ENCODE assay signal across 1 cellular context in the genomic region with DNA sequence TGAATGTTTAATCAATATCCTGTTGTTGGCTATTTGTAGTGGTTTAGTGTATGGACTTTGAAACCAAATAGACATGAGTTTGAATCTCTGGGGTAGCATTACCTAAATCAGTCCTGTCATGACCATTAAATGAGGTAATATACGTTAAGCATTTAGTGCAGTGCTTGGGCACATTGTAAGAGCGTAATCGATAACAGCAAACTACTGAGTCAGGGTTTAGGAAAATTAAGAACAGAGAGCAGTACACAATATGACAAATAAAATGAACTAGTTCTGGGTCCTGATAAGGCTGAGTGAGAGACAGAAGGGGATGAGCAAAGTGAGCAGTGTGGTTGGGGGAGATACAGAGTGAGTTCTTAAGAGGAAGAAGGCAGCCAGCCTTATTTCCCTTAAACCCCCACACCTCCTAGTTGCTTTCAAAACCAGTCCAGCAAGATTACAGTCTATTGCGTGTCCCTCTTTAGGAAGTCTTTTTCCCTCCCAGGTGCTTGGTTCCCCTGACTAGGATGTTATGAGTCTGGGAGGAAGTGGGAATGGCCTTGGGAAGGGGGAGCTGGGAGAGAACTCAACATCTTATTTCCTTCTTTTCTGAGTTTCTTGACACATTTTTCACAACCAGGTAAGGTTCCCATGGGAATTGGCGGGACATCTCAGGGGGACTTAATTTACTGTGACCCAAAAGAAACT.
TF ChIP-seq lines count a peak whose summit lies in the region.

No MANE protein-coding gene starts in this region.

TF ChIP-seq in K562, 482 proteins besides CTCF, POLR2A, EP300 and RAD21 (continued from another document and continues in another):
- TF ChIP-seq, protein P1, sequence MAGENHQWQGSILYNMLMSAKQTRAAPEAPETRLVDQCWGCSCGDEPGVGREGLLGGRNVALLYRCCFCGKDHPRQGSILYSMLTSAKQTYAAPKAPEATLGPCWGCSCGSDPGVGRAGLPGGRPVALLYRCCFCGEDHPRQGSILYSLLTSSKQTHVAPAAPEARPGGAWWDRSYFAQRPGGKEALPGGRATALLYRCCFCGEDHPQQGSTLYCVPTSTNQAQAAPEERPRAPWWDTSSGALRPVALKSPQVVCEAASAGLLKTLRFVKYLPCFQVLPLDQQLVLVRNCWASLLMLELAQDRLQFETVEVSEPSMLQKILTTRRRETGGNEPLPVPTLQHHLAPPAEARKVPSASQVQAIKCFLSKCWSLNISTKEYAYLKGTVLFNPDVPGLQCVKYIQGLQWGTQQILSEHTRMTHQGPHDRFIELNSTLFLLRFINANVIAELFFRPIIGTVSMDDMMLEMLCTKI (IDR thresholded peaks at IDR 0.05; ENCODE audit: partially characterized antibody), result no peak
- TF ChIP-seq NBN (IDR thresholded peaks at IDR 0.05; ENCODE audit: low read depth), result peak; percentile 93
- peak; percentile 63 for TF ChIP-seq NEUROD1 (IDR thresholded peaks at IDR 0.05; ENCODE audit: borderline replicate concordance, low read depth, low read length, partially characterized antibody)
- peak; percentile 79 for TF ChIP-seq JUND (IDR thresholded peaks at IDR 0.05; ENCODE audit: borderline replicate concordance, low read depth, low read length)
- TF ChIP-seq JUND (tag; IDR thresholded peaks at IDR 0.05; ENCODE audit: borderline replicate concordance, low read depth, low read length), result peak; percentile 66; the same call in 1 of the 3 replicates
- no peak for TF ChIP-seq YBX1 (IDR thresholded peaks at IDR 0.05)
- TF ChIP-seq NFIC (IDR thresholded peaks at IDR 0.05), result peak; percentile 54; the same call in 1 of the 2 replicates
- peak; percentile 93 for TF ChIP-seq ATF7 (IDR thresholded peaks at IDR 0.05)
- TF ChIP-seq, protein P2, sequence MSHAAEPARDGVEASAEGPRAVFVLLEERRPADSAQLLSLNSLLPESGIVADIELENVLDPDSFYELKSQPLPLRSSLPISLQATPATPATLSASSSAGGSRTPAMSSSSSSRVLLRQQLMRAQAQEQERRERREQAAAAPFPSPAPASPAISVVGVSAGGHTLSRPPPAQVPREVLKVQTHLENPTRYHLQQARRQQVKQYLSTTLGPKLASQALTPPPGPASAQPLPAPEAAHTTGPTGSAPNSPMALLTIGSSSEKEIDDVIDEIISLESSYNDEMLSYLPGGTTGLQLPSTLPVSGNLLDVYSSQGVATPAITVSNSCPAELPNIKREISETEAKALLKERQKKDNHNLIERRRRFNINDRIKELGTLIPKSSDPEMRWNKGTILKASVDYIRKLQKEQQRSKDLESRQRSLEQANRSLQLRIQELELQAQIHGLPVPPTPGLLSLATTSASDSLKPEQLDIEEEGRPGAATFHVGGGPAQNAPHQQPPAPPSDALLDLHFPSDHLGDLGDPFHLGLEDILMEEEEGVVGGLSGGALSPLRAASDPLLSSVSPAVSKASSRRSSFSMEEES (CRISPR knock-in tag; IDR thresholded peaks at IDR 0.05), result no peak
- TF ChIP-seq MTA1 (IDR thresholded peaks at IDR 0.05; ENCODE audit: borderline replicate concordance), result peak; percentile 86
- TF ChIP-seq NR2C1 (IDR thresholded peaks at IDR 0.05), result no peak
- no peak for TF ChIP-seq NR2C1 (tag; IDR thresholded peaks at IDR 0.05)
- peak; percentile 86 for TF ChIP-seq SMARCE1 (IDR thresholded peaks at IDR 0.05)
- TF ChIP-seq ZNF766 (CRISPR knock-in tag; conservative IDR thresholded peaks at IDR 0.05), result peak; percentile 64
- TF ChIP-seq, protein P3, sequence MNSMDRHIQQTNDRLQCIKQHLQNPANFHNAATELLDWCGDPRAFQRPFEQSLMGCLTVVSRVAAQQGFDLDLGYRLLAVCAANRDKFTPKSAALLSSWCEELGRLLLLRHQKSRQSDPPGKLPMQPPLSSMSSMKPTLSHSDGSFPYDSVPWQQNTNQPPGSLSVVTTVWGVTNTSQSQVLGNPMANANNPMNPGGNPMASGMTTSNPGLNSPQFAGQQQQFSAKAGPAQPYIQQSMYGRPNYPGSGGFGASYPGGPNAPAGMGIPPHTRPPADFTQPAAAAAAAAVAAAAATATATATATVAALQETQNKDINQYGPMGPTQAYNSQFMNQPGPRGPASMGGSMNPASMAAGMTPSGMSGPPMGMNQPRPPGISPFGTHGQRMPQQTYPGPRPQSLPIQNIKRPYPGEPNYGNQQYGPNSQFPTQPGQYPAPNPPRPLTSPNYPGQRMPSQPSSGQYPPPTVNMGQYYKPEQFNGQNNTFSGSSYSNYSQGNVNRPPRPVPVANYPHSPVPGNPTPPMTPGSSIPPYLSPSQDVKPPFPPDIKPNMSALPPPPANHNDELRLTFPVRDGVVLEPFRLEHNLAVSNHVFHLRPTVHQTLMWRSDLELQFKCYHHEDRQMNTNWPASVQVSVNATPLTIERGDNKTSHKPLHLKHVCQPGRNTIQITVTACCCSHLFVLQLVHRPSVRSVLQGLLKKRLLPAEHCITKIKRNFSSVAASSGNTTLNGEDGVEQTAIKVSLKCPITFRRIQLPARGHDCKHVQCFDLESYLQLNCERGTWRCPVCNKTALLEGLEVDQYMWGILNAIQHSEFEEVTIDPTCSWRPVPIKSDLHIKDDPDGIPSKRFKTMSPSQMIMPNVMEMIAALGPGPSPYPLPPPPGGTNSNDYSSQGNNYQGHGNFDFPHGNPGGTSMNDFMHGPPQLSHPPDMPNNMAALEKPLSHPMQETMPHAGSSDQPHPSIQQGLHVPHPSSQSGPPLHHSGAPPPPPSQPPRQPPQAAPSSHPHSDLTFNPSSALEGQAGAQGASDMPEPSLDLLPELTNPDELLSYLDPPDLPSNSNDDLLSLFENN (IDR thresholded peaks at IDR 0.05; ENCODE audit: low read depth in 2 of 2, low read length in 2 of 2), result 0 out of 4 replicates have a peak, but pooled peaks of 1 of the 2 experiments have one; percentile 36
- peak; percentile 77 for TF ChIP-seq NCOR1 (IDR thresholded peaks at IDR 0.05)
- TF ChIP-seq TAF1 (IDR thresholded peaks at IDR 0.05; ENCODE audit: control insufficient read depth, extremely low read depth, insufficient read depth, low read length, severe bottlenecking), result peak; percentile 10
- TF ChIP-seq CBX3 (IDR thresholded peaks at IDR 0.05; ENCODE audit: borderline replicate concordance in 1 of 2, low read length in 2 of 2), result peak in 1 of 2 experiments; percentile 60; a peak in 1 of 3 replicates
- TF ChIP-seq NR1H2 (CRISPR knock-in tag; IDR thresholded peaks at IDR 0.05), result peak; percentile 67; the same call in 1 of the 2 replicates
- no peak for TF ChIP-seq ZBTB7A (IDR thresholded peaks at IDR 0.05; ENCODE audit: borderline replicate concordance, control insufficient read depth, low read depth, low read length)
- no peak for TF ChIP-seq BACH1 (tag; IDR thresholded peaks at IDR 0.05)
- TF ChIP-seq SPI1 (IDR thresholded peaks at IDR 0.05; ENCODE audit: borderline replicate concordance, low read depth, low read length), result peak; percentile 90
- TF ChIP-seq CEBPB (tag; IDR thresholded peaks at IDR 0.05), result peak; percentile 72
- no peak for TF ChIP-seq ZNF785 (CRISPR knock-in tag; IDR thresholded peaks at IDR 0.05)
- peak; percentile 73 for TF ChIP-seq ETV5 (CRISPR knock-in tag; IDR thresholded peaks at IDR 0.05; ENCODE audit: low read depth)
- TF ChIP-seq, protein P4, sequence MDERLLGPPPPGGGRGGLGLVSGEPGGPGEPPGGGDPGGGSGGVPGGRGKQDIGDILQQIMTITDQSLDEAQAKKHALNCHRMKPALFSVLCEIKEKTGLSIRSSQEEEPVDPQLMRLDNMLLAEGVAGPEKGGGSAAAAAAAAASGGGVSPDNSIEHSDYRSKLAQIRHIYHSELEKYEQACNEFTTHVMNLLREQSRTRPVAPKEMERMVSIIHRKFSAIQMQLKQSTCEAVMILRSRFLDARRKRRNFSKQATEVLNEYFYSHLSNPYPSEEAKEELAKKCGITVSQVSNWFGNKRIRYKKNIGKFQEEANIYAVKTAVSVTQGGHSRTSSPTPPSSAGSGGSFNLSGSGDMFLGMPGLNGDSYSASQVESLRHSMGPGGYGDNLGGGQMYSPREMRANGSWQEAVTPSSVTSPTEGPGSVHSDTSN (CRISPR knock-in tag; IDR thresholded peaks at IDR 0.05; ENCODE audit: low read depth), result no peak
- TF ChIP-seq, protein P4 (tag; conservative IDR thresholded peaks at IDR 0.05; ENCODE audit: low read depth), result peak; percentile 44; the same call in 1 of the 2 replicates
- TF ChIP-seq, protein P5, sequence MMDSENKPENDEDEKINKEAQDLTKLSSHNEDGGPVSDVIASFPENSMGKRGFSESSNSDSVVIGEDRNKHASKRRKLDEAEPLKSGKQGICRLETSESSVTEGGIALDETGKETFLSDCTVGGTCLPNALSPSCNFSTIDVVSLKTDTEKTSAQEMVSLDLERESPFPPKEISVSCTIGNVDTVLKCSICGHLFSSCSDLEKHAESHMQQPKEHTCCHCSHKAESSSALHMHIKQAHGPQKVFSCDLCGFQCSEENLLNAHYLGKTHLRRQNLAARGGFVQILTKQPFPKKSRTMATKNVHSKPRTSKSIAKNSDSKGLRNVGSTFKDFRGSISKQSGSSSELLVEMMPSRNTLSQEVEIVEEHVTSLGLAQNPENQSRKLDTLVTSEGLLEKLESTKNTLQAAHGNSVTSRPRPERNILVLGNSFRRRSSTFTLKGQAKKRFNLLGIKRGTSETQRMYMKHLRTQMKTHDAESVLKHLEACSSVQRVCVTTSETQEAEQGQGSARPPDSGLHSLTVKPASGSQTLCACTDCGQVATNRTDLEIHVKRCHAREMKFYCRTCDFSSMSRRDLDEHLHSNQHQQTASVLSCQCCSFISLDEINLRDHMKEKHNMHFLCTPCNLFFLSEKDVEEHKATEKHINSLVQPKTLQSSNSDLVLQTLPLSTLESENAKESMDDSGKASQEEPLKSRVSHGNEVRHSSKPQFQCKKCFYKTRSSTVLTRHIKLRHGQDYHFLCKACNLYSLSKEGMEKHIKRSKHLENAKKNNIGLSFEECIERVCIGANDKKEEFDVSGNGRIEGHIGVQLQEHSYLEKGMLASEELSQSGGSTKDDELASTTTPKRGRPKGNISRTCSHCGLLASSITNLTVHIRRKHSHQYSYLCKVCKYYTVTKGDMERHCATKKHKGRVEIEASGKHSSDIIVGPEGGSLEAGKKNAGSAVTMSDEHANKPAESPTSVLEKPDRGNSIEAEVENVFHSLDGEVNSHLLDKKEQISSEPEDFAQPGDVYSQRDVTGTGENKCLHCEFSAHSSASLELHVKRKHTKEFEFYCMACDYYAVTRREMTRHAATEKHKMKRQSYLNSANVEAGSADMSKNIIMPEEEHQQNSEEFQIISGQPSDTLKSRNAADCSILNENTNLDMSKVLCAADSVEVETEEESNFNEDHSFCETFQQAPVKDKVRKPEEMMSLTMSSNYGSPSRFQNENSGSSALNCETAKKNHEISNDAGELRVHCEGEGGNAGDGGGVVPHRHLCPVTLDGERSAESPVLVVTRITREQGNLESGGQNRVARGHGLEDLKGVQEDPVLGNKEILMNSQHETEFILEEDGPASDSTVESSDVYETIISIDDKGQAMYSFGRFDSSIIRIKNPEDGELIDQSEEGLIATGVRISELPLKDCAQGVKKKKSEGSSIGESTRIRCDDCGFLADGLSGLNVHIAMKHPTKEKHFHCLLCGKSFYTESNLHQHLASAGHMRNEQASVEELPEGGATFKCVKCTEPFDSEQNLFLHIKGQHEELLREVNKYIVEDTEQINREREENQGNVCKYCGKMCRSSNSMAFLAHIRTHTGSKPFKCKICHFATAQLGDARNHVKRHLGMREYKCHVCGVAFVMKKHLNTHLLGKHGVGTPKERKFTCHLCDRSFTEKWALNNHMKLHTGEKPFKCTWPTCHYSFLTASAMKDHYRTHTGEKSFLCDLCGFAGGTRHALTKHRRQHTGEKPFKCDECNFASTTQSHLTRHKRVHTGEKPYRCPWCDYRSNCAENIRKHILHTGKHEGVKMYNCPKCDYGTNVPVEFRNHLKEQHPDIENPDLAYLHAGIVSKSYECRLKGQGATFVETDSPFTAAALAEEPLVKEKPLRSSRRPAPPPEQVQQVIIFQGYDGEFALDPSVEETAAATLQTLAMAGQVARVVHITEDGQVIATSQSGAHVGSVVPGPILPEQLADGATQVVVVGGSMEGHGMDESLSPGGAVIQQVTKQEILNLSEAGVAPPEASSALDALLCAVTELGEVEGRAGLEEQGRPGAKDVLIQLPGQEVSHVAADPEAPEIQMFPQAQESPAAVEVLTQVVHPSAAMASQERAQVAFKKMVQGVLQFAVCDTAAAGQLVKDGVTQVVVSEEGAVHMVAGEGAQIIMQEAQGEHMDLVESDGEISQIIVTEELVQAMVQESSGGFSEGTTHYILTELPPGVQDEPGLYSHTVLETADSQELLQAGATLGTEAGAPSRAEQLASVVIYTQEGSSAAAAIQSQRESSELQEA (IDR thresholded peaks at IDR 0.05; ENCODE audit: low read depth), result no peak
- TF ChIP-seq, protein P6, sequence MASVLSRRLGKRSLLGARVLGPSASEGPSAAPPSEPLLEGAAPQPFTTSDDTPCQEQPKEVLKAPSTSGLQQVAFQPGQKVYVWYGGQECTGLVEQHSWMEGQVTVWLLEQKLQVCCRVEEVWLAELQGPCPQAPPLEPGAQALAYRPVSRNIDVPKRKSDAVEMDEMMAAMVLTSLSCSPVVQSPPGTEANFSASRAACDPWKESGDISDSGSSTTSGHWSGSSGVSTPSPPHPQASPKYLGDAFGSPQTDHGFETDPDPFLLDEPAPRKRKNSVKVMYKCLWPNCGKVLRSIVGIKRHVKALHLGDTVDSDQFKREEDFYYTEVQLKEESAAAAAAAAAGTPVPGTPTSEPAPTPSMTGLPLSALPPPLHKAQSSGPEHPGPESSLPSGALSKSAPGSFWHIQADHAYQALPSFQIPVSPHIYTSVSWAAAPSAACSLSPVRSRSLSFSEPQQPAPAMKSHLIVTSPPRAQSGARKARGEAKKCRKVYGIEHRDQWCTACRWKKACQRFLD (CRISPR knock-in tag; IDR thresholded peaks at IDR 0.05), result no peak
- TF ChIP-seq KLF13 (tag; IDR thresholded peaks at IDR 0.05; ENCODE audit: borderline replicate concordance, low read depth), result peak; percentile 52; the same call in 1 of the 2 replicates
- no peak for TF ChIP-seq ZZZ3 (IDR thresholded peaks at IDR 0.05)
- TF ChIP-seq, protein P7, sequence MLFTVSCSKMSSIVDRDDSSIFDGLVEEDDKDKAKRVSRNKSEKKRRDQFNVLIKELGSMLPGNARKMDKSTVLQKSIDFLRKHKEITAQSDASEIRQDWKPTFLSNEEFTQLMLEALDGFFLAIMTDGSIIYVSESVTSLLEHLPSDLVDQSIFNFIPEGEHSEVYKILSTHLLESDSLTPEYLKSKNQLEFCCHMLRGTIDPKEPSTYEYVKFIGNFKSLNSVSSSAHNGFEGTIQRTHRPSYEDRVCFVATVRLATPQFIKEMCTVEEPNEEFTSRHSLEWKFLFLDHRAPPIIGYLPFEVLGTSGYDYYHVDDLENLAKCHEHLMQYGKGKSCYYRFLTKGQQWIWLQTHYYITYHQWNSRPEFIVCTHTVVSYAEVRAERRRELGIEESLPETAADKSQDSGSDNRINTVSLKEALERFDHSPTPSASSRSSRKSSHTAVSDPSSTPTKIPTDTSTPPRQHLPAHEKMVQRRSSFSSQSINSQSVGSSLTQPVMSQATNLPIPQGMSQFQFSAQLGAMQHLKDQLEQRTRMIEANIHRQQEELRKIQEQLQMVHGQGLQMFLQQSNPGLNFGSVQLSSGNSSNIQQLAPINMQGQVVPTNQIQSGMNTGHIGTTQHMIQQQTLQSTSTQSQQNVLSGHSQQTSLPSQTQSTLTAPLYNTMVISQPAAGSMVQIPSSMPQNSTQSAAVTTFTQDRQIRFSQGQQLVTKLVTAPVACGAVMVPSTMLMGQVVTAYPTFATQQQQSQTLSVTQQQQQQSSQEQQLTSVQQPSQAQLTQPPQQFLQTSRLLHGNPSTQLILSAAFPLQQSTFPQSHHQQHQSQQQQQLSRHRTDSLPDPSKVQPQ (CRISPR knock-in tag; IDR thresholded peaks at IDR 0.05; ENCODE audit: borderline replicate concordance), result no peak
- TF ChIP-seq E2F3 (CRISPR knock-in tag; IDR thresholded peaks at IDR 0.05), result no peak
- TF ChIP-seq CHD1 (IDR thresholded peaks at IDR 0.05; ENCODE audit: low read length), result peak; percentile 83
